7 cellular contexts compared by ENCODE assay signal in the genomic region with DNA sequence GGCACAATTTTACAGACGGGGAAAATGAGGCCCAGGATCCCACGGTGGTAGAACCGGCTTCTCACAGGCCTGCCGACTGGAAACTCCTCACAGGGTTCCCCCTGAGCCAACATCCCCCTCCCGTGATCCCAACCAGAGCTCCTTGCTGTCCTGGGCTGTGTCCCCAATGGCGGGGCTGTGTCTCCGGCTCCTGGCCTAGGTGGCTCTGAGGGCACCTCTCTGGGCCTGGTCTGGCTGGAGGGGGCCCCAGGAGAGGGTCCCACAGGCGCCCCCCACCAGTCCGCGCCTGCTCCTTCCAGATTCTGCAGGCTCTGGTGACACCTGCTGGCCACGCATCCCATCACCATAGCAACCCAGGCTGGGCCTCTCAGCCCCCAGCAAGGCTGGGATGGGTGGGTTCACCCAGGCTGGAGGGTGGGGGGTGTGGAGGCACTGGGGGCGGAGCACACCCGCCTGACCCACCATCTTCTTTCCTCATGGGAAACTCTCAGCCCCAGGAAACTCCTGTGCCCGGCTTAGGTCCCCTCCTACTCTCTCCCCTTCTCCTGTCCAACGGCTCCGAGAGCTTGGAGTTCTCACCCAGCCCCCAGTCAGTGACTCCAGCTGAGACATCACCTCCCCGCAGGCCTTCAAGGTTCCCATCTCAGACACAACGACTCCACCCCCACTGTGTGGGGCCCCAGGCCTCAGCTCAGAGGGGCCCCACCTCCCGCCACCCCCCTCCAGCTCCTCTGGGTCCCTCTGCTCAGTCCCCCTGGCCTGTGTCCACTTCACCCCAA. TPM values are rescaled to one million over a fixed set of nuclear protein-coding genes. Genes with fewer than 3 reads are reported as not detected.
DNase-seq lines count a peak whose midpoint lies in the region; ATAC-seq, FAIRE-seq and TF ChIP-seq lines count a peak whose summit lies in the region.

No MANE protein-coding gene starts in this region.

- ATAC-seq in activated T-cell treated with anti-CD3 and anti-CD28 coated beads, Interleukin-2, amount 50 U/mL, for 72 hours (replicated peaks in 1 of 2) = peak; percentile 72 to 84

- peaks cover under 1% of the 10 kb centered on the region for H3K27me3 Mint-ChIP-seq in activated T-cell treated with anti-CD3 and anti-CD28 coated beads, Interleukin-2, amount 50 U/mL, for 72 hours (ENCODE audit: low read depth)
- no peaks in the 10 kb centered on the region for H3K27me3 Mint-ChIP-seq in osteocyte (ENCODE audit: unreplicated experiment)

- TF ChIP-seq CTCF in GM12864 (IDR thresholded peaks at IDR 0.05; ENCODE audit: low read depth, low read length, missing control alignments) (peak; percentile 52), osteocyte (IDR thresholded peaks at IDR 0.05) (peak; percentile 72)

- no peak overlapping the region for H3K4me3 ChIP-seq in GM12864 (ENCODE audit: low read depth, low read length)

- DNase-seq in GM12864 (ENCODE audit: low read depth) (no peak), NCI-H2171 (lab: John Stamatoyannopoulos, UW) (peak; percentile 18), frontal cortex (ENCODE audit: low spot score in 2 of 2) (peak; percentile 68 to 80), osteocyte (ENCODE audit: extremely low spot score, unreplicated experiment) (no peak), DMS153 treated with DMSO at 0.1 percent for 48 hours (lab: John Stamatoyannopoulos, UW; ENCODE audit: unreplicated experiment) (no peak), Kasumi-1 (lab: John Stamatoyannopoulos, UW) (no peak)
- peak; percentile 43 to 44 for DNase-seq in activated T-cell treated with anti-CD3 and anti-CD28 coated beads, Interleukin-2, amount 50 U/mL, for 72 hours

- H3K4me3 Mint-ChIP-seq in activated T-cell treated with anti-CD3 and anti-CD28 coated beads, Interleukin-2, amount 50 U/mL, for 72 hours = no peak overlapping the region
- no peak overlapping the region for H3K4me3 Mint-ChIP-seq in osteocyte (ENCODE audit: unreplicated experiment)

- H3K4me1 Mint-ChIP-seq in activated T-cell treated with anti-CD3 and anti-CD28 coated beads, Interleukin-2, amount 50 U/mL, for 72 hours (ENCODE audit: low read depth) = no peaks in the 10 kb centered on the region
- peaks cover 8% of the 10 kb centered on the region for H3K4me1 Mint-ChIP-seq in osteocyte (ENCODE audit: unreplicated experiment)

- H3K9me3 Mint-ChIP-seq in activated T-cell treated with anti-CD3 and anti-CD28 coated beads, Interleukin-2, amount 50 U/mL, for 72 hours = no peaks in the 10 kb centered on the region
- H3K9me3 Mint-ChIP-seq in osteocyte (ENCODE audit: unreplicated experiment) = no peaks in the 10 kb centered on the region

- FAIRE-seq in frontal cortex (lab: Jason Lieb, UNC) = no peak

- H3K36me3 Mint-ChIP-seq in activated T-cell treated with anti-CD3 and anti-CD28 coated beads, Interleukin-2, amount 50 U/mL, for 72 hours (ENCODE audit: insufficient read depth in 2 of 2) = no peaks in the 10 kb centered on the region
- no peaks in the 10 kb centered on the region for H3K36me3 Mint-ChIP-seq in osteocyte (ENCODE audit: unreplicated experiment)

- no peak overlapping the region for H3K27ac Mint-ChIP-seq in activated T-cell treated with anti-CD3 and anti-CD28 coated beads, Interleukin-2, amount 50 U/mL, for 72 hours
- no peak overlapping the region for H3K27ac Mint-ChIP-seq in osteocyte (ENCODE audit: unreplicated experiment)

RNA-seq across cellular contexts. Expression of a gene that starts 27.1 kb away (rescaled TPM):
- total RNA-seq in activated T-cell treated with anti-CD3 and anti-CD28 coated beads, Interleukin-2, amount 50 U/mL, for 72 hours = 10 to 100 TPM; 67.6 to 69.0 TPM
- total RNA-seq in frontal cortex (40.8 TPM), osteocyte (198 and 208 TPM in 2 replicates)

Comparison
In these comparisons a context has a peak if more than half of its experiments do, and no peak if none do; other contexts are left out.
1. DNase-seq: peak in NCI-H2171 (single experiment), activated T-cell treated with anti-CD3 and anti-CD28 coated beads, Interleukin-2, amount 50 U/mL, for 72 hours (2 of 2) and frontal cortex (2 of 2); none in GM12864 (single experiment), osteocyte (single experiment), DMS153 treated with DMSO at 0.1 percent for 48 hours (single experiment) and Kasumi-1 (0 of 2).